In genomic region chr6:105181981-105182515, GRCh38 we compare ENCODE assay signal across 24 cellular contexts. TPM values are rescaled to one million over a fixed set of nuclear protein-coding genes. Genes with fewer than 3 reads are reported as not detected.
A peak's percentile ranks its signal among the peaks of the same experiment; 100 is the strongest.
DNase-seq lines count a peak whose midpoint lies in the region; ATAC-seq, FAIRE-seq and TF ChIP-seq lines count a peak whose summit lies in the region.
"Had no signal": no experiment of that assay in that cellular context is flagged by ENCODE, and none has a peak within 500 bp of the region (broad histone marks: within the 10 kb centered on the region; RNA-seq: fewer than 3 reads in every experiment).

No MANE protein-coding gene starts in this region.

- ATAC-seq in K562 (peak; percentile 51), HG03342 (IDR thresholded peaks at IDR 0.05; ENCODE audit: unreplicated experiment) (no peak)
- no peak for ATAC-seq in activated CD8-positive, alpha-beta T cell treated with anti-CD3 and anti-CD28 coated beads for 36 hours
- ATAC-seq in stimulated activated naive B cell treated with anti-CD40 and anti-IgM and Interleukin-4, amounts not matched to agents 10 μg/mL and 1 μg/mL and 100 μg/mL, for 72 hours (replicated peaks), result no peak
- ATAC-seq: A549 had no signal

- TF ChIP-seq RAD21 in K562 (CRISPR knock-in tag; conservative IDR thresholded peaks at IDR 0.05 in 1 of 2, IDR thresholded peaks at IDR 0.05 in 1 of 2), result no peak

- H4K20me1 ChIP-seq in K562 (replicated peaks; ENCODE audit: control insufficient read depth, insufficient read depth, low read length), result no peaks in the 10 kb centered on the region

- H3K27me3 ChIP-seq in K562 (ENCODE audit: control insufficient read depth in 2 of 2, insufficient read depth in 2 of 2, low read length in 2 of 2) (peaks cover 0 to under 1% of the 10 kb centered on the region in 2 experiments; a peak in 1 of 5 replicates), ovary (no peaks in the 10 kb centered on the region)

- no TSS peak for BruUV-seq in K562 (replicated peaks; lab: Mats Ljungman, UMichigan)

- H3K27me3 Mint-ChIP-seq in neural crest cell (ENCODE audit: low read depth), result peaks cover 46% of the 10 kb centered on the region
- peaks cover 55% of the 10 kb centered on the region for H3K27me3 Mint-ChIP-seq in activated CD8-positive, alpha-beta T cell treated with anti-CD3 and anti-CD28 coated beads for 36 hours
- H3K27me3 Mint-ChIP-seq in stimulated activated naive B cell treated with anti-CD40 and anti-IgM and Interleukin-4, amounts not matched to agents 10 μg/mL and 1 μg/mL and 100 μg/mL, for 72 hours, result peaks cover 40 to 65% of the 10 kb centered on the region in 2 donors

- POLR2A ChIA-PET in HEK293T (lab: Yijun Ruan, JAX) (no interaction called here), K562 (lab: Yijun Ruan, JAX) (no interaction called here)
- POLR2A ChIA-PET in activated CD8-positive, alpha-beta T cell treated with anti-CD3 and anti-CD28 coated beads for 36 hours (lab: Charles Lee), result interaction anchor here (0.5 kb wide), 1 partner anchor 373 kb away, joined by 3 read pairs; no protein-coding TSS in a partner anchor

- WGBS in K562 (ENCODE audit: insufficient coverage, low coverage, missing lambda C conversion rate), result 24% methylated on average over 4 of the region's 4 CpGs
- 84 to 90% (median 89%) methylated on average over 4 of the region's 4 CpGs for WGBS in ovary, 3 donors

- H3K9me3 Mint-ChIP-seq in neural crest cell, result no peaks in the 10 kb centered on the region
- no peaks in the 10 kb centered on the region for H3K9me3 Mint-ChIP-seq in activated CD8-positive, alpha-beta T cell treated with anti-CD3 and anti-CD28 coated beads for 36 hours
- H3K9me3 Mint-ChIP-seq in stimulated activated naive B cell treated with anti-CD40 and anti-IgM and Interleukin-4, amounts not matched to agents 10 μg/mL and 1 μg/mL and 100 μg/mL, for 72 hours, result no peaks in the 10 kb centered on the region
- H3K9me3 Mint-ChIP-seq: CD4-positive, alpha-beta T cell had no signal

- CTCF ChIA-PET in HEK293T (lab: Yijun Ruan, JAX) (interaction anchor here (0.6 kb wide), 1 partner anchor 384 kb away, joined by 5 read pairs; no protein-coding TSS in a partner anchor), K562 (lab: Yijun Ruan, JAX; ENCODE audit: low intra/inter-chr PET ratio) (no interaction called here)
- CTCF ChIA-PET in activated CD8-positive, alpha-beta T cell treated with anti-CD3 and anti-CD28 coated beads for 36 hours (lab: Charles Lee), result no interaction called here

- H3K4me3 ChIP-seq in K562, result no peak overlapping the region
- H3K4me3 ChIP-seq in ovary, result no peak overlapping the region
- H3K4me3 ChIP-seq: A549; BLaER1 treated with 17β-estradiol and CSF1 and Interleukin-3, amounts not matched to agents 10 nM and 100 nM; HAP-1; Peyer's patch had no signal

- TF ChIP-seq CTCF in K562 (IDR thresholded peaks at IDR 0.05 in 2 of 3, conservative IDR thresholded peaks at IDR 0.05 in 1 of 3; ENCODE audit: insufficient read depth in 2 of 3, low read depth in 1 of 3, low read length in 3 of 3), result no peak
- no peak for TF ChIP-seq CTCF in neural crest cell (conservative IDR thresholded peaks at IDR 0.05)
- TF ChIP-seq CTCF in activated CD8-positive, alpha-beta T cell treated with anti-CD3 and anti-CD28 coated beads for 36 hours (IDR thresholded peaks at IDR 0.05), result no peak
- TF ChIP-seq CTCF in ovary (IDR thresholded peaks at IDR 0.05), result no peak

- H3K36me3 Mint-ChIP-seq in neural crest cell (ENCODE audit: low read depth), result no peaks in the 10 kb centered on the region
- no peaks in the 10 kb centered on the region for H3K36me3 Mint-ChIP-seq in activated CD8-positive, alpha-beta T cell treated with anti-CD3 and anti-CD28 coated beads for 36 hours (ENCODE audit: low read depth)
- no peaks in the 10 kb centered on the region for H3K36me3 Mint-ChIP-seq in stimulated activated naive B cell treated with anti-CD40 and anti-IgM and Interleukin-4, amounts not matched to agents 10 μg/mL and 1 μg/mL and 100 μg/mL, for 72 hours

- TF ChIP-seq POLR2A in K562 (conservative IDR thresholded peaks at IDR 0.05) (no peak), ovary (IDR thresholded peaks at IDR 0.05) (no peak)

- intact Hi-C loops in K562 (cut with micrococcal nuclease) (no loop called here), ovary (cut with DNase I) (no loop called here)
- intact Hi-C loops in activated CD8-positive, alpha-beta T cell treated with anti-CD3 and anti-CD28 coated beads for 36 hours (cut with micrococcal nuclease), result no loop called here

- H3K9me3 ChIP-seq in K562 (replicated peaks; ENCODE audit: control insufficient read depth, insufficient read depth, low read depth, low read length) (no peaks in the 10 kb centered on the region), ovary (no peaks in the 10 kb centered on the region)
- H3K9me3 ChIP-seq: A549, HAP-1, Peyer's patch had no signal

- no peak overlapping the region for H3K9ac ChIP-seq in K562 (ENCODE audit: insufficient read depth in 1 of 2, low read depth in 2 of 2, low read length in 2 of 2)
- H3K9ac ChIP-seq: BLaER1 treated with 17β-estradiol and CSF1 and Interleukin-3, amounts not matched to agents 10 nM and 100 nM had no signal

- FAIRE-seq in K562 (lab: Jason Lieb, UNC), result no peak
- FAIRE-seq: A549, D721Med, GM18507 had no signal

- H2AFZ ChIP-seq in K562 (ENCODE audit: low read depth, low read length), result peak overlapping the region; percentile 47; the same call in 1 of the 2 replicates

- H3K9me1 ChIP-seq in K562 (ENCODE audit: control insufficient read depth, insufficient read depth, low read length), result no peaks in the 10 kb centered on the region

- peaks cover 4% of the 10 kb centered on the region for H3K4me1 Mint-ChIP-seq in neural crest cell
- H3K4me1 Mint-ChIP-seq in activated CD8-positive, alpha-beta T cell treated with anti-CD3 and anti-CD28 coated beads for 36 hours (ENCODE audit: low read depth), result peaks cover 4% of the 10 kb centered on the region
- H3K4me1 Mint-ChIP-seq in stimulated activated naive B cell treated with anti-CD40 and anti-IgM and Interleukin-4, amounts not matched to agents 10 μg/mL and 1 μg/mL and 100 μg/mL, for 72 hours, result peaks cover 2 to 6% of the 10 kb centered on the region in 2 donors

- no peak overlapping the region for H3K27ac Mint-ChIP-seq in neural crest cell (ENCODE audit: unreplicated experiment)
- no peak overlapping the region for H3K27ac Mint-ChIP-seq in activated CD8-positive, alpha-beta T cell treated with anti-CD3 and anti-CD28 coated beads for 36 hours
- no peak overlapping the region for H3K27ac Mint-ChIP-seq in stimulated activated naive B cell treated with anti-CD40 and anti-IgM and Interleukin-4, amounts not matched to agents 10 μg/mL and 1 μg/mL and 100 μg/mL, for 72 hours
- H3K27ac Mint-ChIP-seq: CD4-positive, alpha-beta T cell had no signal

- DNase-seq in HEK293T (ENCODE audit: extremely low spot score), result no peak
- DNase-seq in K562 (ENCODE audit: extremely low read depth in 1 of 4, low spot score in 3 of 4), result no peak
- DNase-seq in neural crest cell (ENCODE audit: low read depth, low spot score), result no peak
- DNase-seq in activated CD8-positive, alpha-beta T cell treated with anti-CD3 and anti-CD28 coated beads for 36 hours, result no peak
- DNase-seq in ovary, result no peak
- no peak for DNase-seq in stimulated activated naive B cell treated with anti-CD40 and anti-IgM and Interleukin-4, amounts not matched to agents 10 μg/mL and 1 μg/mL and 100 μg/mL, for 72 hours
- DNase-seq: AML-193; CD4-positive, alpha-beta T cell; Kasumi-1; MV-4-11; NCI-H1105 treated with DMSO at 0.1 percent for 48 hours; NCI-H146; NCI-H2029; NCI-H446 treated with DMSO at 0.1 percent for 48 hours; NCI-H526; Peyer's patch; SHP77 treated with DMSO at 0.1 percent for 48 hours had no signal

- H3K36me3 ChIP-seq in K562 (ENCODE audit: control insufficient read depth, insufficient read depth, low read length) (no peaks in the 10 kb centered on the region), ovary (no peaks in the 10 kb centered on the region)
- H3K36me3 ChIP-seq: BLaER1 treated with 17β-estradiol and CSF1 and Interleukin-3, amounts not matched to agents 10 nM and 100 nM; HAP-1; Peyer's patch had no signal

- TF ChIP-seq EP300 in K562 (IDR thresholded peaks at IDR 0.05; ENCODE audit: low read length), result no peak
- TF ChIP-seq EP300 in ovary (IDR thresholded peaks at IDR 0.05), result no peak

- 0 out of 3 replicates have a peak, but pooled peaks cover 5% of the 10 kb centered on the region for H3K79me2 ChIP-seq in K562 (ENCODE audit: control insufficient read depth, insufficient read depth, low read length)

- no peak overlapping the region for H3K27ac ChIP-seq in K562 (ENCODE audit: extremely low read depth, low read depth, low read length)
- H3K27ac ChIP-seq in ovary, result no peak overlapping the region
- H3K27ac ChIP-seq: A549; BLaER1 treated with 17β-estradiol and CSF1 and Interleukin-3, amounts not matched to agents 10 nM and 100 nM; Peyer's patch had no signal

- H3K4me1 ChIP-seq in K562 (replicated peaks in 1 of 2; ENCODE audit: control insufficient read depth in 2 of 2, insufficient read depth in 2 of 2, low read length in 2 of 2), result peaks cover 3 to 9% of the 10 kb centered on the region in 2 experiments; a peak in 1 of 5 replicates
- no peaks in the 10 kb centered on the region for H3K4me1 ChIP-seq in ovary (ENCODE audit: insufficient read depth)

- peak overlapping the region; percentile 48 for H3K4me3 Mint-ChIP-seq in neural crest cell
- H3K4me3 Mint-ChIP-seq in activated CD8-positive, alpha-beta T cell treated with anti-CD3 and anti-CD28 coated beads for 36 hours, result no peak overlapping the region
- no peak overlapping the region for H3K4me3 Mint-ChIP-seq in stimulated activated naive B cell treated with anti-CD40 and anti-IgM and Interleukin-4, amounts not matched to agents 10 μg/mL and 1 μg/mL and 100 μg/mL, for 72 hours
- H3K4me3 Mint-ChIP-seq: CD4-positive, alpha-beta T cell had no signal

- no peak overlapping the region for H3K4me2 ChIP-seq in K562 (ENCODE audit: insufficient read depth, low read length)
- H3K4me2 ChIP-seq: A549; BLaER1 treated with 17β-estradiol and CSF1 and Interleukin-3, amounts not matched to agents 10 nM and 100 nM had no signal

- in situ Hi-C loops in K562 (cut with MboI), result no loop called here

RNA-seq across cellular contexts. Expression of gene POPDC3, which starts 2.2 kb away (rescaled TPM):
- 1.4 and 4.2 TPM in 2 replicates for total RNA-seq in K562 (2011; cell fraction: chromatin; rRNA removed; ENCODE audit: low replicate concordance)
- total RNA-seq in K562 (2011; cell fraction: nucleolus; rRNA removed), result 1.7 and 2.3 TPM in 2 replicates
- 3.5 and 5.3 TPM in 2 replicates for total RNA-seq in K562 (2011; cell fraction: nucleoplasm; rRNA removed)
- total RNA-seq in K562 (2014; rRNA removed), result 5.0 and 6.4 TPM in 2 replicates
- 5.6 and 5.9 TPM in 2 replicates for total RNA-seq in K562 (2014; rRNA removed; fragmentation: Illumina TruSeq; extraction: Trizol)
- 4.6 and 5.3 TPM in 2 replicates for total RNA-seq in K562 (2015; rRNA removed; fragmentation: Illumina TruSeq; extraction: Trizol)
- 4.0 and 4.8 TPM in 2 replicates for total RNA-seq in K562 (2021)
- 1.0 and 11.8 TPM in 2 replicates for polyA plus RNA-seq in K562 (2011; rRNA removed)
- polyA plus RNA-seq in K562 (2011; cell fraction: cytosol; rRNA removed), result 0.52 and 3.7 TPM in 2 replicates
- 0.31 and 3.0 TPM in 2 replicates for polyA plus RNA-seq in K562 (2011; cell fraction: nucleus; rRNA removed)
- 6.1 and 10.2 TPM in 2 replicates for polyA plus RNA-seq in K562 (2012)
- polyA plus RNA-seq in K562 (2014; fragmentation: Illumina TruSeq; extraction: Trizol), result 10.2 and 11.5 TPM in 2 replicates
- polyA plus RNA-seq in K562 (2014; fragmentation: Nextera tagmentation; extraction: Ambion mirVana), result 1 to 10 TPM; 4.0 to 5.4 TPM
- polyA plus RNA-seq in K562 (2014; rRNA removed), result 8.3 TPM in 2 replicates
- polyA minus RNA-seq in K562 (2011; rRNA and poly(A)+ RNA removed), result 0.24 and 4.8 TPM in 2 replicates
- polyA minus RNA-seq in K562 (2011; cell fraction: cytosol; rRNA and poly(A)+ RNA removed), result 1.2 TPM in 1 of 2 replicates, not detected in the other
- polyA minus RNA-seq in K562 (2011; cell fraction: nucleus; rRNA and poly(A)+ RNA removed), result 0.94 TPM in 1 of 2 replicates, not detected in the other
- total RNA-seq in neural crest cell, result 0.77 and 0.86 TPM in 2 replicates
- total RNA-seq in activated CD8-positive, alpha-beta T cell treated with anti-CD3 and anti-CD28 coated beads for 36 hours, result not detected
- total RNA-seq in ovary, result under 1 TPM in 1 of 7 donors, not detected in 6; 0.45 TPM
- polyA plus RNA-seq in ovary, result 1 to 10 TPM in 1 of 2 donors, under 1 TPM in 1; 0.15 to 3.1 TPM
- total RNA-seq: CD4-positive, alpha-beta T cell; HT-29; Peyer's patch had no signal
